In genomic region chr1:94553323-94553730, GRCh38 we compare ENCODE assay signal across 1 cellular context.
TF ChIP-seq lines count a peak whose summit lies in the region.

No MANE protein-coding gene starts in this region.

TF ChIP-seq in H1, 55 proteins besides CTCF, POLR2A, EP300 and RAD21 (continued from another document):
- TF ChIP-seq MAX (IDR thresholded peaks at IDR 0.05): no peak
- no peak for TF ChIP-seq KDM4A (IDR thresholded peaks at IDR 0.05; ENCODE audit: low read depth, low read length, severe bottlenecking)
- no peak for TF ChIP-seq EGR1 (IDR thresholded peaks at IDR 0.05; ENCODE audit: borderline replicate concordance, low read depth, low read length)
TF ChIP-seq in H1: peak in this region for 0.
